3 cellular contexts compared by ENCODE assay signal in genomic region chr2:190449925-190450324, GRCh38.
"Had no signal": no experiment of that assay in that cellular context is flagged by ENCODE, and none has a peak within 500 bp of the region (broad histone marks: within the 10 kb centered on the region; RNA-seq: fewer than 3 reads in every experiment).

No MANE protein-coding gene starts in this region.

- H3K4me3 ChIP-seq: GM12878 had no signal

- ATAC-seq: GM12878 had no signal

- DNase-seq: GDM1, GF-D8 had no signal
